Comparison of ENCODE assay signal across 28 cellular contexts in the genomic region with DNA sequence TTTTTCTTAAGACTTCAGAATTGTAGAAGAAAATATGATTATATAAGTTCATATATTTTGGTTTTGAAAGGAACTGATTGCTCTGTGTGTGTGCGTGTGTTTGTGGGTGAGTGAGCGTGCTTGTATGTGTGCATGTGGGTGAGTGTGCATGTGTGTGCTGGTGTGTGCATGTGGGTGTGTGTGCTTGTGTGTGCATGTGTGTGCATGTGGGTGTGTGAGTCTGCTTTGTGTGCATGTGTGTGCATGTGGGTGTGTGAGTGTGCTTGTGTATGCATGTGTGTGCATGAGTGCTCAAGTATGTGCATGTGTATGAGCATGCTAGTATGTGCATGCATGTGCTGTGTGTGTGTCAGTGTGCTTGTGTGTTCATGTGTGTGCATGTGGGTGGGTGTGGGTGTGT.
"Had no signal": no experiment of that assay in that cellular context is flagged by ENCODE, and none has a peak within 500 bp of the region (broad histone marks: within the 10 kb centered on the region; RNA-seq: fewer than 3 reads in every experiment).

No MANE protein-coding gene starts in this region.

- H3K4me3 ChIP-seq: adrenal gland, coronary artery, esophagus muscularis mucosa, heart left ventricle, ovary, prostate gland, smooth muscle cell, testis, transverse colon, uterus had no signal

- H3K27me3 ChIP-seq: adrenal gland, foreskin keratinocyte, ovary, testis, transverse colon, uterus had no signal

- DNase-seq: activated CD4-positive, alpha-beta T cell treated with anti-CD3 and anti-CD28 coated beads for 4 hours; activated CD4-positive, alpha-beta T cell treated with anti-CD3 and anti-CD28 coated beads, Interleukin-2, amount 50 U/mL, for 4 hours; activated naive CD4-positive, alpha-beta T cell treated with anti-CD3 and anti-CD28 coated beads for 36 hours; activated naive CD8-positive, alpha-beta T cell treated with anti-CD3 and anti-CD28 coated beads for 36 hours; activated T-cell treated with anti-CD3 and anti-CD28 coated beads for 4 hours; activated T-cell treated with anti-CD3 and anti-CD28 coated beads, Interleukin-2, amount 50 U/mL, for 72 hours; adrenal gland; aorta; foreskin keratinocyte; heart left ventricle; hypothalamus; immature natural killer cell; kidney; natural killer cell; ovary; stimulated activated CD4-positive, alpha-beta T cell treated with anti-CD3 and anti-CD28 coated beads, Interleukin-2, amount 100 ng/mL, for 24 hours; stimulated activated naive CD4-positive, alpha-beta T cell; T-helper 1 cell; testis; uterus had no signal

- H3K9me3 ChIP-seq: adrenal gland, esophagus muscularis mucosa, heart left ventricle, ovary, prostate gland, testis, transverse colon, uterus had no signal

- H3K36me3 ChIP-seq: adrenal gland, esophagus muscularis mucosa, heart left ventricle, ovary, prostate gland, transverse colon, uterus had no signal

- H3K27ac Mint-ChIP-seq: activated naive CD4-positive, alpha-beta T cell treated with anti-CD3 and anti-CD28 coated beads for 36 hours; activated naive CD8-positive, alpha-beta T cell treated with anti-CD3 and anti-CD28 coated beads for 36 hours; activated T-cell treated with anti-CD3 and anti-CD28 coated beads, Interleukin-2, amount 50 U/mL, for 72 hours; immature natural killer cell; memory B cell; natural killer cell; T-helper 2 cell treated with Interferon-gamma antibody and Interleukin-4, amounts not matched to agents 5 μg/mL and 100 μg/mL, for 36 hours had no signal

- H3K27ac ChIP-seq: adrenal gland, coronary artery, esophagus muscularis mucosa, foreskin keratinocyte, heart left ventricle, ovary, prostate gland, testis, transverse colon, uterus had no signal

- H3K4me1 ChIP-seq: foreskin keratinocyte, prostate gland, uterus had no signal

- H3K4me3 Mint-ChIP-seq: activated naive CD4-positive, alpha-beta T cell treated with anti-CD3 and anti-CD28 coated beads for 36 hours; activated naive CD8-positive, alpha-beta T cell treated with anti-CD3 and anti-CD28 coated beads for 36 hours; activated T-cell treated with anti-CD3 and anti-CD28 coated beads, Interleukin-2, amount 50 U/mL, for 72 hours; brain; immature natural killer cell; memory B cell; natural killer cell; T-helper 2 cell treated with Interferon-gamma antibody and Interleukin-4, amounts not matched to agents 5 μg/mL and 100 μg/mL, for 36 hours had no signal

- H3K4me1 Mint-ChIP-seq: activated naive CD8-positive, alpha-beta T cell treated with anti-CD3 and anti-CD28 coated beads for 36 hours; immature natural killer cell had no signal

- ATAC-seq: activated T-cell treated with anti-CD3 and anti-CD28 coated beads, Interleukin-2, amount 50 U/mL, for 72 hours; foreskin keratinocyte; heart left ventricle; natural killer cell had no signal

- FAIRE-seq: kidney had no signal

- H3K9me3 Mint-ChIP-seq: activated naive CD4-positive, alpha-beta T cell treated with anti-CD3 and anti-CD28 coated beads for 36 hours; activated naive CD8-positive, alpha-beta T cell treated with anti-CD3 and anti-CD28 coated beads for 36 hours; activated T-cell treated with anti-CD3 and anti-CD28 coated beads, Interleukin-2, amount 50 U/mL, for 72 hours; immature natural killer cell; memory B cell; natural killer cell; T-helper 2 cell treated with Interferon-gamma antibody and Interleukin-4, amounts not matched to agents 5 μg/mL and 100 μg/mL, for 36 hours had no signal

- H3K4me2 ChIP-seq: smooth muscle cell had no signal

- H3K36me3 Mint-ChIP-seq: activated naive CD8-positive, alpha-beta T cell treated with anti-CD3 and anti-CD28 coated beads for 36 hours; brain; immature natural killer cell; memory B cell; natural killer cell had no signal
